Comparison of ENCODE assay signal across 6 cellular contexts in the genomic region with DNA sequence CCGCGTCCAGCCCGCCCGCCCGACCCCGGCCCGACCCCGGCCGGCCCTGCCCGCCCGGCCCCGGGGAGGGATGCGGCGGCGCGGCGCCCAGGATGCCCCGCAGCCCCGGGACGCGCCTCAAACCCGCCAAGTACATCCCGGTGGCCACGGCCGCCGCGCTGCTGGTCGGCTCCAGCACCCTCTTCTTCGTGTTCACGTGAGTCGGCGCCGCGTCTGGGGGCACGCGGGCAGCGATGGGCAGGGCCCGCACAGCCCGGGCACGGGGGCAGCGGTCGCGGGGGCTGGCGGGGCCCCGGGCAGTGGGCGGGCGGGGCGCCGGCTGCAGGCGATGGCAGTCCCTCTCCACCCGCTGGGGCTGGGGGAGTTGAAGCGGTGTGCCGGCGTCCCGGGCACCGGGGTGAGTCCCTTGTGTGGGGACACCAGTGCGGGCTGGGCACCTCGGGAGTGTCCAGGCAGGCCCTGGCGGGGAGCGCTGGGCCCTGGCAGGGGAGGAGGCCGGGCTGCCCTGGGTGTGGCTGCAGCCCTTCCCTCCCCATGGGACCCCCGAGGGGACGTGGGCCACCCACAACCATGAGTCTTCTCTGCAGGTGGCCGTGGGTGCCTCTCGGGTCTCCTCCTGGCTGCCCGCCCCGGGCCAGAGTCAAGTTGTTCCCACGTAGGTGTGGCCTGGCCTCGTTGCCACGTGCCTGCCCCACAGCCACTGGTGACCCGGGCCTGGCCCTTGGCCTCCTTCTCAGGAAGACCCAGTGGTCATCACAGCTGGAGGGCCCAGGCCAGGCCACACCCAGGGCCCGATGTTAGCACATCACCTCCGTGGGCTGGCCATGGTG. TPM values are rescaled to one million over a fixed set of nuclear protein-coding genes. Genes with fewer than 3 reads are reported as not detected.
DNase-seq lines count a peak whose midpoint lies in the region; ATAC-seq and TF ChIP-seq lines count a peak whose summit lies in the region.

No MANE protein-coding gene starts in this region.

- WGBS in lower leg skin, 2 donors, result 0 to 2% methylated on average over 12 to 14 of the region's 73 CpGs

- H3K4me3 ChIP-seq in lower leg skin (ENCODE audit: low read depth, poor library complexity, severe bottlenecking), result peak overlapping the region; percentile 89

- intact Hi-C loops in lower leg skin (cut with DNase I; ENCODE audit: low total_unique reads), result no loop called here

- no peak for TF ChIP-seq CTCF in lower leg skin (IDR thresholded peaks at IDR 0.05)

- no peak for TF ChIP-seq POLR2A in lower leg skin (IDR thresholded peaks at IDR 0.05)

- ATAC-seq in HG02588 (IDR thresholded peaks at IDR 0.05; ENCODE audit: unreplicated experiment), result peak; percentile 7
- ATAC-seq in GM21367 (IDR thresholded peaks at IDR 0.05; ENCODE audit: unreplicated experiment), result no peak
- no peak for ATAC-seq in GM19467 (IDR thresholded peaks at IDR 0.05; ENCODE audit: unreplicated experiment)

- peak; percentile 14 for DNase-seq in activated effector memory CD4-positive, alpha-beta T cell treated with Interleukin-2 at 50 U/mL for 16 hours
- DNase-seq in lower leg skin (ENCODE audit: low spot score in 2 of 2), result no peak
- no peak for DNase-seq in activated CD4-positive, alpha-beta T cell treated with anti-CD3 and anti-CD28 coated beads for 4 hours

RNA-seq across cellular contexts. Expression of a gene that starts 0.5 kb away (rescaled TPM):
- 10 to 100 TPM; 17.8 to 30.0 (median 26.1) TPM for total RNA-seq in lower leg skin

RNA-seq across cellular contexts. Expression of a gene that starts 15.0 kb away (rescaled TPM):
- total RNA-seq in lower leg skin, result 10 to 100 TPM; 41.6 to 97.5 (median 52.8) TPM

RNA-seq across cellular contexts. Expression of a gene that starts 16.2 kb away (rescaled TPM):
- total RNA-seq in lower leg skin, result 100 to 1,000 TPM; 104 to 159 (median 119) TPM

RNA-seq across cellular contexts. Expression of a gene that starts 18.8 kb away (rescaled TPM):
- 1 to 10 TPM in 2 of 4 donors, under 1 TPM in 1, not detected in 1; 0.16 to 2.1 (median 1.7) TPM for total RNA-seq in lower leg skin

RNA-seq across cellular contexts. Expression of a gene that starts 52.0 kb away (rescaled TPM):
- total RNA-seq in lower leg skin, result 10 to 100 TPM; 14.8 to 28.2 (median 21.8) TPM
